14 cellular contexts compared by ENCODE assay signal in the genomic region with DNA sequence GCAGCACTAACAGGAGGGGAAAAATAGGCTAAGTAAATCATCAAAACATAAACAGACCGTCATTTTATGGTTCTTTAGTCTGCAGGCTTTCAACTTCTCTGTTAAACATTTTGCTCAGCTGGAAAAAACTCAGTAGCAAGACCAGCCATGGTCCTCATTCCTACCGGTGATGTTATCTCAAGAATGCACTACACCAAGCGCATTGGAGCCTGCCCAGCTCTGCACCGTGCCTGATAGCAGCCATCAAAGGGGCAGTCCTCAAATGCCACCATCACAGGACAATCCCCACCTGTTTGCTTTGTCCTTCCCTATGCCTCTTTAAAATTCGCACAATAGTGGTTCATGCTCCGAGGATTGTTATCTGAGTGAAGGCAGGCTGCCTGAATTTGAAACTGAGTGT.
DNase-seq lines count a peak whose midpoint lies in the region; ATAC-seq and TF ChIP-seq lines count a peak whose summit lies in the region.
"Had no signal": no experiment of that assay in that cellular context is flagged by ENCODE, and none has a peak within 500 bp of the region (broad histone marks: within the 10 kb centered on the region; RNA-seq: fewer than 3 reads in every experiment).

No MANE protein-coding gene starts in this region.

- no peak overlapping the region for H2AK5ac ChIP-seq in mesendoderm (ENCODE audit: low read length)

- H4K5ac ChIP-seq in mesendoderm (ENCODE audit: low read length) = no peak overlapping the region

- no peak overlapping the region for H3K18ac ChIP-seq in mesendoderm (ENCODE audit: low read length)

- H4K8ac ChIP-seq in mesendoderm (ENCODE audit: low read depth, low read length) = no peak overlapping the region

- no peak overlapping the region for H2BK5ac ChIP-seq in mesendoderm (ENCODE audit: low read length)

- H3K56ac ChIP-seq in mesendoderm (ENCODE audit: low read length) = no peak overlapping the region

- H3K79me2 ChIP-seq in mesendoderm (ENCODE audit: control insufficient read depth, insufficient read depth, low read length) = no peaks in the 10 kb centered on the region

- no CpG with 5 or more reads among the region's 6 CpGs for WGBS in mesendoderm (ENCODE audit: extremely low coverage, insufficient coverage, low lambda C conversion rate)

- H3K27ac ChIP-seq in mesendoderm (ENCODE audit: low read depth, low read length) = no peak overlapping the region
- no peak overlapping the region for H3K27ac ChIP-seq in upper lobe of right lung
- H3K27ac ChIP-seq: GM23248 had no signal

- in situ Hi-C loops in GM13977 (cut with MboI; ENCODE audit: low pct_unique_long_range_greater_than_20kb, low sequenced_read_pairs, unreplicated experiment) = no loop called here

- H3K4me3 ChIP-seq in mesendoderm (ENCODE audit: low read length) = no peak overlapping the region
- no peak overlapping the region for H3K4me3 ChIP-seq in upper lobe of right lung
- H3K4me3 ChIP-seq: GM23248 had no signal

- DNase-seq in Right ventricle myocardium inferior (ENCODE audit: missing footprints) (no peak), left cardiac atrium (no peak), NCI-H69 (lab: John Stamatoyannopoulos, UW) (peak; percentile 13), mesendoderm (no peak), upper lobe of right lung (no peak), GM13977 (ENCODE audit: low spot score) (no peak)
- no peak for DNase-seq in effector CD8-positive, alpha-beta T cell (lab: John Stamatoyannopoulos, UW)
- DNase-seq: ACHN; C1 segment of cervical spinal cord; Calu3; CD4-positive, alpha-beta T cell; DMS 273 treated with DMSO at 0.1 percent for 48 hours; GM23248; H7 had no signal

- peak overlapping the region; percentile 15 for H3K23ac ChIP-seq in mesendoderm (ENCODE audit: low read length)

- TF ChIP-seq CTCF in upper lobe of right lung (IDR thresholded peaks at IDR 0.05) = no peak
- no peak for TF ChIP-seq CTCF in GM13977 (IDR thresholded peaks at IDR 0.05; ENCODE audit: extremely low read depth, insufficient read depth, missing control alignments)

- no peak overlapping the region for H3K9ac ChIP-seq in mesendoderm (ENCODE audit: low read length)
- H3K9ac ChIP-seq: GM23248 had no signal

- H2BK15ac ChIP-seq in mesendoderm (replicated peaks; ENCODE audit: low read depth) = no peak overlapping the region

- intact Hi-C loops in Right ventricle myocardium inferior (cut with DNase I) = no loop called here
- intact Hi-C loops in left cardiac atrium (cut with DNase I) = no loop called here
- intact Hi-C loops in upper lobe of right lung (cut with DNase I) = no loop called here

- no peaks in the 10 kb centered on the region for H3K9me3 ChIP-seq in upper lobe of right lung

- H3K36me3 ChIP-seq in mesendoderm (ENCODE audit: control insufficient read depth, insufficient read depth, low read length) (no peaks in the 10 kb centered on the region), upper lobe of right lung (no peaks in the 10 kb centered on the region)

- no peak overlapping the region for H3K4me2 ChIP-seq in mesendoderm (ENCODE audit: low read length)

- H2BK120ac ChIP-seq in mesendoderm (ENCODE audit: low read depth, low read length) = no peak overlapping the region

- H3K4ac ChIP-seq in mesendoderm (ENCODE audit: low read depth, low read length) = no peak overlapping the region

- no peaks in the 10 kb centered on the region for H3K79me1 ChIP-seq in mesendoderm (ENCODE audit: low read length)

- peak; percentile 50 for ATAC-seq in Right ventricle myocardium inferior
- ATAC-seq in left cardiac atrium = no peak
- ATAC-seq in upper lobe of right lung = peak; percentile 53

- H3K27me3 ChIP-seq in mesendoderm (ENCODE audit: insufficient read depth, low read length, poor library complexity) = no peaks in the 10 kb centered on the region
- H3K27me3 ChIP-seq in upper lobe of right lung = no peaks in the 10 kb centered on the region

- no peaks in the 10 kb centered on the region for H3K4me1 ChIP-seq in mesendoderm (ENCODE audit: control insufficient read depth, low read depth, low read length)
- H3K4me1 ChIP-seq in upper lobe of right lung = no peaks in the 10 kb centered on the region

Comparison
In these comparisons a context has a peak if more than half of its experiments do, and no peak if none do; other contexts are left out.
1. ATAC-seq: peak in Right ventricle myocardium inferior (single experiment) and upper lobe of right lung (single experiment); none in left cardiac atrium (0 of 2).